In genomic region chr4:128379860-128380259, GRCh38 we compare ENCODE assay signal across 8 cellular contexts.
DNase-seq lines count a peak whose midpoint lies in the region; ATAC-seq and TF ChIP-seq lines count a peak whose summit lies in the region.

No MANE protein-coding gene starts in this region.

- H3K27me3 ChIP-seq in DND-41 (ENCODE audit: insufficient read depth, low read length, poor library complexity) = no peaks in the 10 kb centered on the region
- no peaks in the 10 kb centered on the region for H3K27me3 ChIP-seq in SJCRH30
- no peaks in the 10 kb centered on the region for H3K27me3 ChIP-seq in thyroid gland
- no peaks in the 10 kb centered on the region for H3K27me3 ChIP-seq in spleen (replicated peaks in 1 of 7)
- H3K27me3 ChIP-seq in CD4-positive, alpha-beta T cell (ENCODE audit: control insufficient read depth, insufficient read depth, low read length) = no peaks in the 10 kb centered on the region

- H3K27me3 Mint-ChIP-seq in CD4-positive, alpha-beta T cell = no peaks in the 10 kb centered on the region

- no peaks in the 10 kb centered on the region for H3K4me1 ChIP-seq in DND-41 (ENCODE audit: insufficient read depth, low read length)
- H3K4me1 ChIP-seq in SJCRH30 = peaks cover 16% of the 10 kb centered on the region
- peaks cover 0 to 14% of the 10 kb centered on the region in 2 donors for H3K4me1 ChIP-seq in thyroid gland
- H3K4me1 ChIP-seq in spleen = no peaks in the 10 kb centered on the region

- no peak overlapping the region for H3K4me2 ChIP-seq in DND-41 (ENCODE audit: insufficient read depth, low read length)

- no peaks in the 10 kb centered on the region for H3K36me3 Mint-ChIP-seq in CD4-positive, alpha-beta T cell (ENCODE audit: low read depth)

- TF ChIP-seq CTCF in DND-41 (IDR thresholded peaks at IDR 0.05; ENCODE audit: borderline replicate concordance, extremely low read depth, low read length, poor library complexity, severe bottlenecking) (peak; percentile 54), thyroid gland (IDR thresholded peaks at IDR 0.05) (peak in 5 of 6 experiments; percentile 37 to 67 (median 60)), spleen (IDR thresholded peaks at IDR 0.05 in 8 of 11, conservative IDR thresholded peaks at IDR 0.05 in 3 of 11) (peak in 5 of 11 experiments; percentile 17 to 40 (median 32))
- no peak for TF ChIP-seq CTCF in CD4-positive, alpha-beta T cell (IDR thresholded peaks at IDR 0.05)

- TF ChIP-seq POLR2A in thyroid gland (IDR thresholded peaks at IDR 0.05) = no peak
- TF ChIP-seq POLR2A in spleen (IDR thresholded peaks at IDR 0.05) = no peak

- ATAC-seq in DND-41 (ENCODE audit: insufficient read depth, low read depth) (peak; percentile 52; the same call in 2 of the 3 replicates), HG02623 (IDR thresholded peaks at IDR 0.05; ENCODE audit: unreplicated experiment) (peak; percentile 53)
- no peak for ATAC-seq in CD4-positive, alpha-beta T cell (ENCODE audit: poor library complexity)

- CTCF ChIA-PET in CD4-positive, alpha-beta T cell (lab: Charles Lee) = no interaction called here

- H3K9me3 ChIP-seq in DND-41 (ENCODE audit: insufficient read depth, low read length, severe bottlenecking) (peaks cover 6% of the 10 kb centered on the region), SJCRH30 (replicated peaks) (0 out of 2 replicates have a peak, but pooled peaks cover 4% of the 10 kb centered on the region), thyroid gland (no peaks in the 10 kb centered on the region), spleen (peaks cover 0 to 21% (median 15%) of the 10 kb centered on the region in 8 donors)
- H3K9me3 ChIP-seq in CD4-positive, alpha-beta T cell (ENCODE audit: control insufficient read depth, low read length) = no peaks in the 10 kb centered on the region

- POLR2A ChIA-PET in CD4-positive, alpha-beta T cell (lab: Charles Lee) = no interaction called here

- H3K79me2 ChIP-seq in DND-41 (ENCODE audit: insufficient read depth, low read length) = no peaks in the 10 kb centered on the region

- no peaks in the 10 kb centered on the region for H3K4me1 Mint-ChIP-seq in CD4-positive, alpha-beta T cell (ENCODE audit: low read depth)

- H4K20me1 ChIP-seq in DND-41 (ENCODE audit: insufficient read depth, low read length) = no peaks in the 10 kb centered on the region

- DNase-seq in DND-41 = peak; percentile 17
- DNase-seq in SJCRH30 = peak; percentile 43 to 45
- DNase-seq in glomerular visceral epithelial cell (ENCODE audit: extremely low spot score) = peak; percentile 66
- DNase-seq in thyroid gland = peak; percentile 54 to 62
- no peak for DNase-seq in SHP77 treated with DMSO at 0.1 percent for 48 hours (lab: John Stamatoyannopoulos, UW)
- DNase-seq in spleen = no peak
- no peak for DNase-seq in CD4-positive, alpha-beta T cell

- no peak overlapping the region for H3K9ac ChIP-seq in DND-41 (ENCODE audit: low read depth, low read length)

- H3K9me3 Mint-ChIP-seq in CD4-positive, alpha-beta T cell = peaks cover 2% of the 10 kb centered on the region

- H3K36me3 ChIP-seq in DND-41 (ENCODE audit: insufficient read depth, low read length) (no peaks in the 10 kb centered on the region), SJCRH30 (no peaks in the 10 kb centered on the region), thyroid gland (no peaks in the 10 kb centered on the region), spleen (no peaks in the 10 kb centered on the region)

- H3K4me3 Mint-ChIP-seq in CD4-positive, alpha-beta T cell = no peak overlapping the region

- H2AFZ ChIP-seq in DND-41 (ENCODE audit: low read depth, low read length) = no peak overlapping the region

- no peak overlapping the region for H3K27ac ChIP-seq in DND-41 (ENCODE audit: low read length)
- H3K27ac ChIP-seq in SJCRH30 = 0 out of 2 replicates have a peak overlapping the region, but pooled peaks have one; percentile 8
- H3K27ac ChIP-seq in thyroid gland = peak overlapping the region; percentile 3 to 48 (median 44)
- no peak overlapping the region for H3K27ac ChIP-seq in spleen
- H3K27ac ChIP-seq in CD4-positive, alpha-beta T cell (ENCODE audit: low read depth, low read length) = no peak overlapping the region

- H3K4me3 ChIP-seq in DND-41 (ENCODE audit: low read depth in 1 of 2, low read length in 2 of 2) (no peak overlapping the region), SJCRH30 (no peak overlapping the region), thyroid gland (replicated peaks in 1 of 3) (no peak overlapping the region), spleen (no peak overlapping the region)

- intact Hi-C loops in thyroid gland (cut with DNase I) = no loop called here
- intact Hi-C loops in spleen (cut with DNase I; ENCODE audit: low total_unique reads) = no loop called here
- intact Hi-C loops in CD4-positive, alpha-beta T cell (cut with DNase I, micrococcal nuclease) = no loop called here

- no peak overlapping the region for H3K27ac Mint-ChIP-seq in CD4-positive, alpha-beta T cell

- 70 to 74% methylated on average over 3 of the region's 3 CpGs for WGBS in thyroid gland, 2 donors
- 71 to 82% (median 80%) methylated on average over 3 of the region's 3 CpGs for whole genome bisulfite sequencing in spleen, 5 donors

Comparison
In these comparisons a context has a peak if more than half of its experiments do, and no peak if none do; other contexts are left out.
1. DNase-seq: peak in DND-41 (single experiment), SJCRH30 (2 of 2), glomerular visceral epithelial cell (single experiment) and thyroid gland (2 of 2); none in SHP77 treated with DMSO at 0.1 percent for 48 hours (single experiment), spleen (single experiment) and CD4-positive, alpha-beta T cell (0 of 10).
2. H3K27ac ChIP-seq: peak in SJCRH30 (single experiment) and thyroid gland (3 of 3); none in DND-41 (single experiment), spleen (0 of 8) and CD4-positive, alpha-beta T cell (single experiment).